23 cellular contexts compared by ENCODE assay signal in the genomic region with DNA sequence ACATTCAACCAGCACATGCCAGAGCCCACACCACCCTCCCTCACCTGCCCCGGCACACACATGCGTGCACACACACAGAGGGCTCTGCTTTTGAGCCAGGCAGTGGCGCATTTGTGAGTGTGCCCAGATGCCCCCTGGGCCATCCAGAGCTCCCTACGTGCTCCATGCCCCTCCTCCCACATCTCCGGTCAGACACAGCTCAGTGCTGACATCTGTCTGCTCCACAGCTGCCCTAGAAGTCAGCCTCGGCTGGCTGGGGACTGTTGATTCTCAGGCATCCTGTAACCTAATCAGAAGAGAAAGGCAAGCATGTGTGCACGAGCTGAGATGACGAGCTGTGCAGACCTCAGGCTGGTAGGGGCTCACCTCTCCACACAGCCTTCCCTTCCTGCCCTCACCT.
DNase-seq lines count a peak whose midpoint lies in the region; ATAC-seq, FAIRE-seq and TF ChIP-seq lines count a peak whose summit lies in the region.
"Had no signal": no experiment of that assay in that cellular context is flagged by ENCODE, and none has a peak within 500 bp of the region (broad histone marks: within the 10 kb centered on the region; RNA-seq: fewer than 3 reads in every experiment).

No MANE protein-coding gene starts in this region.

- TF ChIP-seq EP300 in HepG2 (IDR thresholded peaks at IDR 0.05; ENCODE audit: low read depth in 2 of 2, low read length in 2 of 2): no peak
- no peak for TF ChIP-seq EP300 in HepG2 (CRISPR knock-in tag; IDR thresholded peaks at IDR 0.05; ENCODE audit: borderline replicate concordance)

- H3K79me2 ChIP-seq in HepG2 (ENCODE audit: insufficient read depth, low read length): no peaks in the 10 kb centered on the region

- 95% methylated on average over 6 of the region's 8 CpGs for WGBS in HepG2 (ENCODE audit: low lambda C conversion rate)
- 75% methylated on average over 5 of the region's 8 CpGs for WGBS in right lobe of liver (ENCODE audit: insufficient coverage, low coverage, low lambda C conversion rate, missing lambda C conversion rate)

- no peaks in the 10 kb centered on the region for H3K9me3 Mint-ChIP-seq in mesothelial cell of epicardium
- H3K9me3 Mint-ChIP-seq: activated naive CD8-positive, alpha-beta T cell treated with anti-CD3 and anti-CD28 coated beads, Interleukin-2, amount 10 ng/mL, durations not matched to agents 7 days and 5 days; central memory CD8-positive, alpha-beta T cell; stimulated activated naive B cell treated with anti-CD40 and anti-IgM and Interleukin-4, amounts not matched to agents 10 μg/mL and 1 μg/mL and 100 μg/mL, for 72 hours had no signal

- peaks cover 48 to 84% of the 10 kb centered on the region in 2 experiments for H3K36me3 ChIP-seq in HepG2 (replicated peaks in 1 of 2; ENCODE audit: control insufficient read depth in 1 of 2, insufficient read depth in 2 of 2, low read length in 2 of 2)
- H3K36me3 ChIP-seq in right lobe of liver: peaks cover 0 to 15% (median 6%) of the 10 kb centered on the region in 4 donors
- peaks cover 84% of the 10 kb centered on the region for H3K36me3 ChIP-seq in MG63

- TF ChIP-seq POLR2A in HepG2 (IDR thresholded peaks at IDR 0.05; ENCODE audit: insufficient read depth in 1 of 2, low read depth in 2 of 2, low read length in 2 of 2) (no peak), right lobe of liver (IDR thresholded peaks at IDR 0.05) (no peak)

- no peaks in the 10 kb centered on the region for H3K27me3 ChIP-seq in HepG2 (ENCODE audit: control insufficient read depth in 1 of 2, insufficient read depth in 2 of 2, low read length in 2 of 2)
- no peaks in the 10 kb centered on the region for H3K27me3 ChIP-seq in right lobe of liver
- no peaks in the 10 kb centered on the region for H3K27me3 ChIP-seq in MG63
- H3K27me3 ChIP-seq: gastrocnemius medialis, spleen had no signal

- H3K27ac Mint-ChIP-seq in mesothelial cell of epicardium: peak overlapping the region; percentile 34
- H3K27ac Mint-ChIP-seq: activated naive CD8-positive, alpha-beta T cell treated with anti-CD3 and anti-CD28 coated beads, Interleukin-2, amount 10 ng/mL, durations not matched to agents 7 days and 5 days had no signal

- H3K4me2 ChIP-seq in HepG2 (ENCODE audit: low read depth, low read length): no peak overlapping the region

- peaks cover 28% of the 10 kb centered on the region for H3K36me3 Mint-ChIP-seq in mesothelial cell of epicardium

- intact Hi-C loops in HepG2 (cut with micrococcal nuclease; ENCODE audit: unreplicated experiment) (no loop called here), right lobe of liver (cut with DNase I) (no loop called here)

- ATAC-seq in HepG2 (no peak), right lobe of liver (no peak)
- ATAC-seq: gastrocnemius medialis; stimulated activated naive B cell treated with anti-CD40 and anti-IgM and Interleukin-4, amounts not matched to agents 10 μg/mL and 1 μg/mL and 100 μg/mL, for 72 hours had no signal

- no peak overlapping the region for H2AFZ ChIP-seq in HepG2 (ENCODE audit: low read length)

- in situ Hi-C loops in HepG2 (cut with HindIII; ENCODE audit: extremely low pct_ligation_motif_present, low pct_unique_long_range_greater_than_20kb): no loop called here

- peaks cover 11% of the 10 kb centered on the region for H3K4me1 Mint-ChIP-seq in mesothelial cell of epicardium
- H3K4me1 Mint-ChIP-seq: activated naive CD8-positive, alpha-beta T cell treated with anti-CD3 and anti-CD28 coated beads, Interleukin-2, amount 10 ng/mL, durations not matched to agents 7 days and 5 days; central memory CD8-positive, alpha-beta T cell had no signal

- POLR2A ChIA-PET in HepG2 (lab: Yijun Ruan, JAX): no interaction called here

- DNase-seq in HepG2 (ENCODE audit: low spot score): no peak
- no peak for DNase-seq in right lobe of liver
- DNase-seq in choroid plexus epithelial cell (ENCODE audit: low read depth): no peak
- DNase-seq in mesothelial cell of epicardium (ENCODE audit: low spot score in 2 of 2, unreplicated experiment in 2 of 2): no peak
- DNase-seq in iPS-NIHi7 (ENCODE audit: extremely low spot score): no peak
- no peak for DNase-seq in putamen (ENCODE audit: low spot score)
- DNase-seq in MG63: no peak
- no peak for DNase-seq in DMS153 treated with DMSO at 0.1 percent for 48 hours (lab: John Stamatoyannopoulos, UW; ENCODE audit: unreplicated experiment)
- DNase-seq: ACHN; activated CD4-positive, alpha-beta T cell treated with anti-CD3 and anti-CD28 coated beads for 48 hours; activated naive CD8-positive, alpha-beta T cell treated with anti-CD3 and anti-CD28 coated beads, Interleukin-2, amount 10 ng/mL, durations not matched to agents 7 days and 5 days; activated T-cell treated with anti-CD3 and anti-CD28 coated beads, Interleukin-2, amount 50 U/mL, for 1 hour; COR-L47; gastrocnemius medialis; GF-D8; H7; NCI-H2107; spleen; stimulated activated naive B cell treated with anti-CD40 and anti-IgM and Interleukin-4, amounts not matched to agents 10 μg/mL and 1 μg/mL and 100 μg/mL, for 72 hours; T1000; trophoblast cell had no signal

- no peak overlapping the region for H3K9ac ChIP-seq in HepG2 (ENCODE audit: insufficient read depth, low read depth, low read length)

- CTCF ChIA-PET in HepG2 (lab: Yijun Ruan, JAX; ENCODE audit: low intra/inter-chr PET ratio, low total read pairs): no interaction called here

- no peak for FAIRE-seq in HepG2 (lab: Jason Lieb, UNC)
- FAIRE-seq: HTR-8/SVneo had no signal

- H3K9me3 ChIP-seq in HepG2 (ENCODE audit: low read length) (no peaks in the 10 kb centered on the region), right lobe of liver (no peaks in the 10 kb centered on the region), MG63 (no peaks in the 10 kb centered on the region)
- H3K9me3 ChIP-seq: gastrocnemius medialis, spleen had no signal

- H4K20me1 ChIP-seq in HepG2 (ENCODE audit: insufficient read depth, low read length): peaks cover 25% of the 10 kb centered on the region; the same call in 1 of the 2 replicates

- no peak overlapping the region for H3K4me3 ChIP-seq in HepG2 (replicated peaks in 1 of 3; ENCODE audit: insufficient read depth in 1 of 3, low read depth in 2 of 3, low read length in 3 of 3)
- H3K4me3 ChIP-seq in right lobe of liver: no peak overlapping the region
- no peak overlapping the region for H3K4me3 ChIP-seq in choroid plexus epithelial cell (ENCODE audit: low read depth, low read length)
- H3K4me3 ChIP-seq in MG63: no peak overlapping the region
- H3K4me3 ChIP-seq: gastrocnemius medialis, spleen had no signal

- no peak for TF ChIP-seq RAD21 in HepG2 (CRISPR knock-in tag; IDR thresholded peaks at IDR 0.05)

- no peak overlapping the region for H3K4me3 Mint-ChIP-seq in mesothelial cell of epicardium
- H3K4me3 Mint-ChIP-seq: activated naive CD8-positive, alpha-beta T cell treated with anti-CD3 and anti-CD28 coated beads, Interleukin-2, amount 10 ng/mL, durations not matched to agents 7 days and 5 days; central memory CD8-positive, alpha-beta T cell; stimulated activated naive B cell treated with anti-CD40 and anti-IgM and Interleukin-4, amounts not matched to agents 10 μg/mL and 1 μg/mL and 100 μg/mL, for 72 hours had no signal

- TF ChIP-seq CTCF in HepG2 (CRISPR knock-in tag; IDR thresholded peaks at IDR 0.05) (no peak), right lobe of liver (IDR thresholded peaks at IDR 0.05) (no peak), choroid plexus epithelial cell (conservative IDR thresholded peaks at IDR 0.05; ENCODE audit: low read depth, low read length) (peak; percentile 25), mesothelial cell of epicardium (IDR thresholded peaks at IDR 0.05; ENCODE audit: unreplicated experiment) (no peak)

- H3K27me3 Mint-ChIP-seq in mesothelial cell of epicardium (ENCODE audit: low read depth): no peaks in the 10 kb centered on the region
- H3K27me3 Mint-ChIP-seq: activated naive CD8-positive, alpha-beta T cell treated with anti-CD3 and anti-CD28 coated beads, Interleukin-2, amount 10 ng/mL, durations not matched to agents 7 days and 5 days; central memory CD8-positive, alpha-beta T cell; stimulated activated naive B cell treated with anti-CD40 and anti-IgM and Interleukin-4, amounts not matched to agents 10 μg/mL and 1 μg/mL and 100 μg/mL, for 72 hours had no signal

- no TSS peak for BruUV-seq in HepG2 (replicated peaks; lab: Mats Ljungman, UMichigan)

- H3K4me1 ChIP-seq in HepG2 (ENCODE audit: insufficient read depth, low read length): no peaks in the 10 kb centered on the region
- H3K4me1 ChIP-seq in right lobe of liver: peaks cover 0 to 7% (median 0%) of the 10 kb centered on the region in 4 donors
- H3K4me1 ChIP-seq: gastrocnemius medialis had no signal

- H3K27ac ChIP-seq in HepG2 (ENCODE audit: extremely low read length, insufficient read depth, low read length) (no peak overlapping the region), right lobe of liver (no peak overlapping the region)
- H3K27ac ChIP-seq: gastrocnemius medialis had no signal

TF ChIP-seq in HepG2, 621 proteins besides CTCF, POLR2A, EP300 and RAD21:
- TF ChIP-seq ERF (CRISPR knock-in tag; IDR thresholded peaks at IDR 0.05): no peak
- TF ChIP-seq ZNF263 (CRISPR knock-in tag; IDR thresholded peaks at IDR 0.05): peak; percentile 68
